In the genomic region with DNA sequence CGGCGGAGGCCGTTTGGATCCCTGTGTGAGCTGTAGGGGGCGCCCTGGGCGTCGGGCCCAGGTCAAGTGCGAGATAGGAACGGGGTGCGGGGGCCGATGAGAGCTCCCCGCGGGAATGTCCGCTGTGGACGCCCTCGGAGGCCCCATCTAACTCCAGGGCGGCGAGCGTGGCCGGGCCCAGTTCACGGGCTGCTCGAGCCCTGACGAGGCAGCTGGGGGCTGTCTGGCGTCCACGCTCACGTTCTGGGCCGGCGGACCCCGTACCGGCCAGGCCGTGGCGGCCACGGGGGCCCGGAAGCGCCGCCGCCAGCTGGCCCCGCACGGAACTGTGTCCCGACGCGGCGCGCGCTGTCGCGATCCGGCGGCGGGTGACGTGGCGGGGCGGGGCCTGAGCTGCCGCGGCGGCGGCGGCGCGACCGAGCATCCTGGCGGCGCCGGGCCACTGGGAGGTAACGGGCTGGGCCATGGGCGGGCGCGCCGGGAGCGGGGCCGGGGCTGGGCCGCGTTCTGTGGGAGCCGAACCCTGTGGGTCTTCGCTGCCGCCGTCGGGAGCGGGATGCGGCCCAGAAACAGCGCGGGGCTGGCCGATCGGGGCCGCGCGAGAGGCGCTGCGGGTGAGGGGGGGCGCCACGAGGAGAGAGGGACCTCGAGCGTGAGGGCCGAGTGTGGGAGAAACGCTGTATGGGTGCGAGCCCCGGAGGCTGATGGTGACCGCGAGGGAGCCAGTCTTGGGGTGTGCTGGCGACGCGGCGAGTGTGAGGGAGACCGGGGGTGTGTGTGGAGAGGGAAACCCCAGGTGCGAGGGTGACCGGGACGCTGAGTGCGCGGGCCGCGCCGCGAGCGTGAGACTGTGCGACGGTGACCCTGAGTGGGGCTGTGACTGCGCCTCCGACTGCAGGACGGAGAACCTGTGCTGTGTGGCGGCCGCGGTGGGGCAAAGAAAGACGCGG, we compare ENCODE assay signal across 8 cellular contexts. TPM values are rescaled to one million over a fixed set of nuclear protein-coding genes. Genes with fewer than 3 reads are reported as not detected.
DNase-seq lines count a peak whose midpoint lies in the region; ATAC-seq and TF ChIP-seq lines count a peak whose summit lies in the region.

A gene (plus strand): TSS at position 399 of the 950 bp plus-strand sequence. CDS start 10,201 bp downstream, outside the sequence.

- H3F3A ChIP-seq in DOHH2 (ENCODE audit: control insufficient read depth, insufficient read depth), result 0 out of 2 replicates have a peak, but pooled peaks cover 4% of the 10 kb centered on the region

- no peaks in the 10 kb centered on the region for H4K20me1 ChIP-seq in DOHH2 (ENCODE audit: control insufficient read depth, insufficient read depth, low read depth, low read length)

- peak; percentile 87 for TF ChIP-seq CTCF in DOHH2 (IDR thresholded peaks at IDR 0.05; ENCODE audit: low read depth, low read length, poor library complexity, severe bottlenecking)
- peak; percentile 76 to 83 for TF ChIP-seq CTCF in right atrium auricular region (IDR thresholded peaks at IDR 0.05)
- TF ChIP-seq CTCF in uterus (IDR thresholded peaks at IDR 0.05), result peak; percentile 44 to 72 (median 58)

- H3K4me2 ChIP-seq in DOHH2 (ENCODE audit: low read length), result peak within 1 kb of the TSS; percentile 86

- peaks cover 20% of the 10 kb centered on the region for H3K4me1 ChIP-seq in DOHH2 (ENCODE audit: control insufficient read depth, low read length)
- H3K4me1 ChIP-seq in right atrium auricular region, result peaks cover 0 to 54% of the 10 kb centered on the region in 2 donors
- H3K4me1 ChIP-seq in uterus, result no peaks in the 10 kb centered on the region

- intact Hi-C loops in T-helper 1 cell treated with Interleukin-12 subunit alpha and Interleukin-12 subunit beta and Interleukin-4 antibody, amounts not matched to agents 30 ng/mL and 1 ng/mL, for 36 hours (cut with micrococcal nuclease), result loop anchor here (1.0 to 10.0 kb wide), 7 partner anchors 11 to 1070 kb away; a partner anchor contains a TSS
- intact Hi-C loops in uterus (cut with DNase I; ENCODE audit: low total_unique reads), result loop anchor here (5.0 kb wide), 2 partner anchors 48 to 63 kb away; a partner anchor contains a TSS

- ATAC-seq in GM21515 (IDR thresholded peaks at IDR 0.05; ENCODE audit: unreplicated experiment), result peak; percentile 54

- TF ChIP-seq POLR2A in uterus (IDR thresholded peaks at IDR 0.05), result peak; percentile 78 to 80

- no peaks in the 10 kb centered on the region for H3K27me3 ChIP-seq in DOHH2 (ENCODE audit: control insufficient read depth, low read length)
- H3K27me3 ChIP-seq in right atrium auricular region, result no peaks in the 10 kb centered on the region
- H3K27me3 ChIP-seq in uterus, result no peaks in the 10 kb centered on the region

- no peaks in the 10 kb centered on the region for H3K9me2 ChIP-seq in DOHH2 (replicated peaks; ENCODE audit: control insufficient read depth, low read length)

- H3K27ac ChIP-seq in DOHH2 (ENCODE audit: low read depth, low read length), result peak within 1 kb of the TSS; percentile 62
- H3K27ac ChIP-seq in right atrium auricular region, result peak within 1 kb of the TSS; percentile 96 to 100
- peak within 1 kb of the TSS; percentile 89 to 94 for H3K27ac ChIP-seq in uterus

- H3K79me2 ChIP-seq in DOHH2 (ENCODE audit: control insufficient read depth, low read length), result peaks cover 60% of the 10 kb centered on the region

- no peaks in the 10 kb centered on the region for H3K9me3 ChIP-seq in DOHH2 (ENCODE audit: control insufficient read depth, insufficient read depth, low read length)
- no peaks in the 10 kb centered on the region for H3K9me3 ChIP-seq in right atrium auricular region
- H3K9me3 ChIP-seq in uterus, result no peaks in the 10 kb centered on the region

- H3K4me3 ChIP-seq in DOHH2 (ENCODE audit: low read length), result peak within 1 kb of the TSS; percentile 87
- peak within 1 kb of the TSS; percentile 86 to 95 for H3K4me3 ChIP-seq in right atrium auricular region
- H3K4me3 ChIP-seq in uterus, result peak within 1 kb of the TSS; percentile 63 to 65

- peaks cover 25% of the 10 kb centered on the region for H3K36me3 ChIP-seq in DOHH2 (ENCODE audit: control insufficient read depth, low read length)
- H3K36me3 ChIP-seq in right atrium auricular region, result peaks cover 16% of the 10 kb centered on the region
- no peaks in the 10 kb centered on the region for H3K36me3 ChIP-seq in uterus

- DNase-seq in HuH-7.5 (ENCODE audit: low spot score) (peak; percentile 93), amniotic stem cell (lab: John Stamatoyannopoulos, UW) (peak; percentile 63), right atrium auricular region (ENCODE audit: low spot score) (peak; percentile 78), putamen (ENCODE audit: low spot score) (peak; percentile 63), uterus (peak; percentile 59 to 74)

RNA-seq across cellular contexts. Expression of the gene that starts here (rescaled TPM):
- 125 and 128 TPM in 2 replicates for total RNA-seq in T-helper 1 cell treated with Interleukin-12 subunit alpha and Interleukin-12 subunit beta and Interleukin-4 antibody, amounts not matched to agents 30 ng/mL and 1 ng/mL, for 36 hours
- total RNA-seq in right atrium auricular region, result 10 to 100 TPM; 28.9 to 51.0 TPM
- total RNA-seq in uterus, result 10 to 100 TPM in 2 of 4 donors, 1 to 10 TPM in 2; 6.8 to 40.0 (median 19.6) TPM

Comparison
In these comparisons a context has a peak if more than half of its experiments do, and no peak if none do; other contexts are left out.
1. Peak in every context shown above with its lines: DNase-seq, ATAC-seq, H3K4me3 ChIP-seq and H3K27ac ChIP-seq.